ENCODE assay signal across 9 cellular contexts in the genomic region with DNA sequence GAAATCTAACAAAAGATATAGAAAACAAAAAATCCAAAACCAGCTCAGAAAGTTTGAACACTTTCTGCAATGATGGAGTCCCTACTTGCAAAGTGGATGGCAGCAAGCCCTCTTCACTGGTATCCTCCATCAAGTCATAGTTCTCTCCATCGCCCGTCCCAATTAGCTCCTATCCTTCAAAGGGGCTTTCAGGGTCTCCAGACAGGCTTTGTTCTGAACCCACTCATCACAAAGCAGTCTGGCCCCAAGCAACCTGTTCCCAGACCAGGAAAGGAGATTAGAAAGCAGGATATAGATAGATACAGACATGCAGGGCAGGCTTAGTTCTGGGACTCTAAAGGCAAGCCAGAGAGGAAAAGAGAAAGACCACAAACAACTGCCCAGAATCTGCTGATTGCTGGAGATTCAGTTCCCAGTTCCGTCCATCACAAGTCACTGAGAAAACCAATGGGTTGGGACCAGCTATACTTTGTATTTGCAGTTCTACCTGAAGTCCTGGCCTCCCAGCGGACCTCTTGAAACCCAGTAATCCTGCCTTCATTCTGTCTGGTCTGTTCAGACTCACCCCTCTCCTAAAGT. TPM values are rescaled to one million over a fixed set of nuclear protein-coding genes. Genes with fewer than 3 reads are reported as not detected.
DNase-seq lines count a peak whose midpoint lies in the region; ATAC-seq and TF ChIP-seq lines count a peak whose summit lies in the region.
"Had no signal": no experiment of that assay in that cellular context is flagged by ENCODE, and none has a peak within 500 bp of the region (broad histone marks: within the 10 kb centered on the region; RNA-seq: fewer than 3 reads in every experiment).

No MANE protein-coding gene starts in this region.

- WGBS in lung, 2 donors, result 69 to 80% methylated on average over 4 of the region's 4 CpGs
- 88% methylated on average over 4 of the region's 4 CpGs for WGBS in suprapubic skin

- TF ChIP-seq EP300 in suprapubic skin (IDR thresholded peaks at IDR 0.05), result no peak

- TF ChIP-seq POLR2A in suprapubic skin (IDR thresholded peaks at IDR 0.05), result no peak

- peak overlapping the region; percentile 86 for H3K27ac Mint-ChIP-seq in activated T-cell treated with anti-CD3 and anti-CD28 coated beads, Interleukin-2, amount 50 U/mL, for 24 hours
- peak overlapping the region; percentile 93 for H3K27ac Mint-ChIP-seq in WTC11

- peaks cover 85% of the 10 kb centered on the region for H3K4me1 Mint-ChIP-seq in activated T-cell treated with anti-CD3 and anti-CD28 coated beads, Interleukin-2, amount 50 U/mL, for 24 hours (ENCODE audit: low read depth)
- peaks cover 67% of the 10 kb centered on the region for H3K4me1 Mint-ChIP-seq in WTC11

- POLR2A ChIA-PET in WTC11 (lab: Charles Lee), result interaction anchor here (0.6 to 1.0 kb wide), 2 partner anchors 9 to 932 kb away, joined by 4 to 5 read pairs; no protein-coding TSS in a partner anchor

- H3K9me3 ChIP-seq in lung (ENCODE audit: control insufficient read depth in 2 of 2, insufficient read depth in 1 of 2, low read length in 1 of 2) (no peaks in the 10 kb centered on the region), suprapubic skin (no peaks in the 10 kb centered on the region)

- H3K9me3 Mint-ChIP-seq in activated T-cell treated with anti-CD3 and anti-CD28 coated beads, Interleukin-2, amount 50 U/mL, for 24 hours, result no peaks in the 10 kb centered on the region
- no peaks in the 10 kb centered on the region for H3K9me3 Mint-ChIP-seq in WTC11

- H3K27me3 ChIP-seq in lung (ENCODE audit: control insufficient read depth, insufficient read depth), result no peaks in the 10 kb centered on the region
- no peaks in the 10 kb centered on the region for H3K27me3 ChIP-seq in suprapubic skin

- no peak overlapping the region for H3K4me3 Mint-ChIP-seq in activated T-cell treated with anti-CD3 and anti-CD28 coated beads, Interleukin-2, amount 50 U/mL, for 24 hours
- no peak overlapping the region for H3K4me3 Mint-ChIP-seq in WTC11

- H3K27ac ChIP-seq in lung (ENCODE audit: low read depth in 1 of 2, low read length in 1 of 2), result peak overlapping the region; percentile 29 to 61
- H3K27ac ChIP-seq in suprapubic skin, result peak overlapping the region; percentile 87

- H3K36me3 ChIP-seq in lung (ENCODE audit: control insufficient read depth in 2 of 2, insufficient read depth in 2 of 2, low read length in 2 of 2) (peaks cover 0 to 1% of the 10 kb centered on the region in 2 donors), suprapubic skin (no peaks in the 10 kb centered on the region)

- H3K4me3 ChIP-seq in lung, result no peak overlapping the region
- H3K4me3 ChIP-seq in suprapubic skin, result no peak overlapping the region

- H3K27me3 Mint-ChIP-seq in activated T-cell treated with anti-CD3 and anti-CD28 coated beads, Interleukin-2, amount 50 U/mL, for 24 hours, result no peaks in the 10 kb centered on the region
- no peaks in the 10 kb centered on the region for H3K27me3 Mint-ChIP-seq in WTC11 (ENCODE audit: low read depth)

- DNase-seq in activated T-cell treated with anti-CD3 and anti-CD28 coated beads, Interleukin-2, amount 50 U/mL, for 24 hours, result no peak
- DNase-seq in activated T-cell treated with anti-CD3 and anti-CD28 coated beads, Interleukin-2, amount 50 U/mL, for 1 hour, result no peak
- DNase-seq in WTC11 (ENCODE audit: low spot score), result no peak
- no peak for DNase-seq in lung (ENCODE audit: low spot score)
- no peak for DNase-seq in suprapubic skin (ENCODE audit: low spot score in 2 of 2)
- no peak for DNase-seq in HCEC 1CT

- ATAC-seq in WTC11, result no peak
- ATAC-seq in lung (ENCODE audit: insufficient read depth, low FRiP score), result no peak
- no peak for ATAC-seq in GM18498 (IDR thresholded peaks at IDR 0.05; ENCODE audit: unreplicated experiment)
- ATAC-seq in GM19463 (IDR thresholded peaks at IDR 0.05; ENCODE audit: unreplicated experiment), result no peak

- H3K4me1 ChIP-seq in lung (ENCODE audit: control insufficient read depth in 2 of 2, insufficient read depth in 2 of 2, low read length in 2 of 2) (peaks cover 56 to 63% of the 10 kb centered on the region in 2 donors), suprapubic skin (peaks cover 100% of the 10 kb centered on the region)

- CTCF ChIA-PET in WTC11 (lab: Charles Lee), result interaction anchor here (1.0 to 2.1 kb wide), 2 partner anchors 27 to 46 kb away, joined by 3 to 10 read pairs; no protein-coding TSS in a partner anchor

- no peak for TF ChIP-seq CTCF in WTC11 (IDR thresholded peaks at IDR 0.05)
- TF ChIP-seq CTCF in lung (IDR thresholded peaks at IDR 0.05; ENCODE audit: control extremely low read depth, extremely low read depth), result no peak
- no peak for TF ChIP-seq CTCF in suprapubic skin (IDR thresholded peaks at IDR 0.05)

- H3K36me3 Mint-ChIP-seq in activated T-cell treated with anti-CD3 and anti-CD28 coated beads, Interleukin-2, amount 50 U/mL, for 24 hours (ENCODE audit: low read depth), result peaks cover 22% of the 10 kb centered on the region
- no peaks in the 10 kb centered on the region for H3K36me3 Mint-ChIP-seq in WTC11

TF ChIP-seq in WTC11, 78 proteins besides CTCF, POLR2A, EP300 and RAD21 (continues in another document):
- TF ChIP-seq STAT6 (CRISPR knock-in tag; conservative IDR thresholded peaks at IDR 0.05; ENCODE audit: low read depth) (no peak), JAZF1 (CRISPR knock-in tag; IDR thresholded peaks at IDR 0.05) (no peak), ZNF416 (CRISPR knock-in tag; IDR thresholded peaks at IDR 0.05) (no peak), ARID4B (CRISPR knock-in tag; IDR thresholded peaks at IDR 0.05; ENCODE audit: borderline replicate concordance) (no peak), SOX15 (CRISPR knock-in tag; IDR thresholded peaks at IDR 0.05) (no peak)
- TF ChIP-seq, protein P1, sequence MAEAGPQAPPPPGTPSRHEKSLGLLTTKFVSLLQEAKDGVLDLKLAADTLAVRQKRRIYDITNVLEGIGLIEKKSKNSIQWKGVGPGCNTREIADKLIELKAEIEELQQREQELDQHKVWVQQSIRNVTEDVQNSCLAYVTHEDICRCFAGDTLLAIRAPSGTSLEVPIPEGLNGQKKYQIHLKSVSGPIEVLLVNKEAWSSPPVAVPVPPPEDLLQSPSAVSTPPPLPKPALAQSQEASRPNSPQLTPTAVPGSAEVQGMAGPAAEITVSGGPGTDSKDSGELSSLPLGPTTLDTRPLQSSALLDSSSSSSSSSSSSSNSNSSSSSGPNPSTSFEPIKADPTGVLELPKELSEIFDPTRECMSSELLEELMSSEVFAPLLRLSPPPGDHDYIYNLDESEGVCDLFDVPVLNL (CRISPR knock-in tag; IDR thresholded peaks at IDR 0.05; ENCODE audit: borderline replicate concordance, low read depth), result no peak

RNA-seq across cellular contexts. Expression of gene EPHX3, which starts 47.2 kb away (rescaled TPM):
- total RNA-seq in WTC11 (2021) (27.1 to 31.3 TPM (median 29.9 TPM) in 3 replicates), lung (1 to 10 TPM; 1.7 to 2.7 TPM), suprapubic skin (10 to 100 TPM in 3 of 4 donors, 1 to 10 TPM in 1; 8.0 to 81.6 (median 47.5) TPM)
- 1 to 10 TPM; 1.1 to 3.0 TPM for polyA plus RNA-seq in lung
- total RNA-seq: LHCN-M2 had no signal

RNA-seq across cellular contexts. Expression of gene BRD4, which starts 52.9 kb away (rescaled TPM):
- total RNA-seq in WTC11 (2021), result 127 to 130 TPM (median 128 TPM) in 3 replicates
- total RNA-seq in lung, result 10 to 100 TPM; 44.7 to 89.0 TPM
- polyA plus RNA-seq in lung, result 10 to 100 TPM; 23.2 to 30.8 TPM
- total RNA-seq in suprapubic skin, result 100 to 1,000 TPM in 1 of 4 donors, 10 to 100 TPM in 3; 54.8 to 111 (median 68.3) TPM
